17 cellular contexts compared by ENCODE assay signal in genomic region chr7:22469371-22470143, GRCh38. TPM values are rescaled to one million over a fixed set of nuclear protein-coding genes. Genes with fewer than 3 reads are reported as not detected.
DNase-seq lines count a peak whose midpoint lies in the region; ATAC-seq, FAIRE-seq and TF ChIP-seq lines count a peak whose summit lies in the region.
"Had no signal": no experiment of that assay in that cellular context is flagged by ENCODE, and none has a peak within 500 bp of the region (broad histone marks: within the 10 kb centered on the region; RNA-seq: fewer than 3 reads in every experiment).

No MANE protein-coding gene starts in this region.

- ATAC-seq in GM19351 (IDR thresholded peaks at IDR 0.05; ENCODE audit: unreplicated experiment) (peak; percentile 64), HG03460 (IDR thresholded peaks at IDR 0.05; ENCODE audit: unreplicated experiment) (peak; percentile 67), HG02981 (IDR thresholded peaks at IDR 0.05; ENCODE audit: unreplicated experiment) (no peak)

- FAIRE-seq in GM12892 (lab: Jason Lieb, UNC), result peak; percentile 36

- no peak for TF ChIP-seq POLR2A in GM12892 (IDR thresholded peaks at IDR 0.05; ENCODE audit: low read depth, low read length)

- no peak for DNase-seq in GM12892 (ENCODE audit: insufficient read length)
- DNase-seq in NCI-H774 (lab: John Stamatoyannopoulos, UW), result peak; percentile 96
- DNase-seq in kidney tubule cell (ENCODE audit: low spot score), result no peak
- no peak for DNase-seq in SIG-M5 (lab: John Stamatoyannopoulos, UW)
- no peak for DNase-seq in amniotic stem cell (lab: John Stamatoyannopoulos, UW)
- DNase-seq: activated CD4-positive, alpha-beta T cell treated with anti-CD3 and anti-CD28 coated beads, Interleukin-2, amount 50 U/mL, for 48 hours; activated naive CD4-positive, alpha-beta T cell treated with anti-CD3 and anti-CD28 coated beads, Interleukin-2, amount 10 ng/mL, durations not matched to agents 7 days and 5 days; CD8-positive, alpha-beta memory T cell; colonic mucosa; EL; hippocampal formation; KG1; NCI-H69; SW 1271 had no signal

RNA-seq across cellular contexts. Expression of gene STEAP1B, which starts 30.4 kb away (rescaled TPM):
- 0.53 TPM for polyA plus RNA-seq in GM12892 (2012; ENCODE audit: missing spikeins)
- polyA plus RNA-seq: CD8-positive, alpha-beta memory T cell had no signal
